ENCODE assay signal across 25 cellular contexts in genomic region chr6:138734585-138734984, GRCh38. TPM values are rescaled to one million over a fixed set of nuclear protein-coding genes. Genes with fewer than 3 reads are reported as not detected.
DNase-seq lines count a peak whose midpoint lies in the region; ATAC-seq, FAIRE-seq and TF ChIP-seq lines count a peak whose summit lies in the region.
"Had no signal": no experiment of that assay in that cellular context is flagged by ENCODE, and none has a peak within 500 bp of the region (broad histone marks: within the 10 kb centered on the region; RNA-seq: fewer than 3 reads in every experiment).

No MANE protein-coding gene starts in this region.

- H4K8ac ChIP-seq in IMR-90 (ENCODE audit: low read depth in 2 of 2, low read length in 2 of 2) = no peak overlapping the region

- no peak overlapping the region for H2BK5ac ChIP-seq in IMR-90 (ENCODE audit: low read depth, low read length, poor library complexity, severe bottlenecking)

- dilution Hi-C loops in IMR-90 (cut with HindIII; ENCODE audit: low sequenced_read_pairs, unreplicated experiment) = no loop called here
- dilution Hi-C loops in endothelial cell of umbilical vein (cut with MboI; ENCODE audit: extremely low pct_ligation_motif_present, low sequenced_read_pairs) = no loop called here

- H4K91ac ChIP-seq in IMR-90 (ENCODE audit: insufficient read depth, low read depth, low read length) = no peak overlapping the region

- H3K23ac ChIP-seq in IMR-90 (ENCODE audit: low read depth, low read length) = no peak overlapping the region

- H2AK9ac ChIP-seq in IMR-90 (replicated peaks; ENCODE audit: low read depth, low read length, poor library complexity) = no peak overlapping the region

- WGBS in HepG2 (ENCODE audit: low lambda C conversion rate) = 100% methylated on average over 1 of the region's 1 CpG
- 86% methylated on average over 1 of the region's 1 CpG for WGBS in right lobe of liver (ENCODE audit: insufficient coverage, low coverage, low lambda C conversion rate, missing lambda C conversion rate)
- no CpG with 5 or more reads among the region's 1 CpG for whole genome bisulfite sequencing in IMR-90 (ENCODE audit: extremely low coverage in 2 of 2, insufficient read length in 1 of 2), 2 experiments

- H3K36me3 ChIP-seq in HepG2 (replicated peaks in 1 of 2; ENCODE audit: control insufficient read depth in 1 of 2, insufficient read depth in 2 of 2, low read length in 2 of 2) = no peaks in the 10 kb centered on the region
- no peaks in the 10 kb centered on the region for H3K36me3 ChIP-seq in right lobe of liver
- no peaks in the 10 kb centered on the region for H3K36me3 ChIP-seq in IMR-90 (ENCODE audit: control insufficient read depth, insufficient read depth, low read length)
- H3K36me3 ChIP-seq in endothelial cell of umbilical vein (ENCODE audit: control insufficient read depth in 2 of 2, extremely low read depth in 1 of 2, insufficient read depth in 2 of 2, low read length in 2 of 2) = no peaks in the 10 kb centered on the region
- H3K36me3 ChIP-seq: BE2C, BLaER1 had no signal

- no peak overlapping the region for H3K18ac ChIP-seq in IMR-90 (ENCODE audit: low read depth, low read length)

- no peaks in the 10 kb centered on the region for H3K79me1 ChIP-seq in IMR-90 (ENCODE audit: low read depth in 1 of 2, low read length in 2 of 2)

- no peak for TF ChIP-seq RAD21 in HepG2 (CRISPR knock-in tag; IDR thresholded peaks at IDR 0.05)
- TF ChIP-seq RAD21 in IMR-90 (IDR thresholded peaks at IDR 0.05; ENCODE audit: low read length) = no peak

- TF ChIP-seq POLR2A in HepG2 (IDR thresholded peaks at IDR 0.05; ENCODE audit: insufficient read depth in 1 of 2, low read depth in 2 of 2, low read length in 2 of 2) = no peak
- TF ChIP-seq POLR2A in right lobe of liver (IDR thresholded peaks at IDR 0.05) = no peak
- TF ChIP-seq POLR2A in IMR-90 (IDR thresholded peaks at IDR 0.05; ENCODE audit: low read depth, low read length) = no peak
- no peak for TF ChIP-seq POLR2A in endothelial cell of umbilical vein (IDR thresholded peaks at IDR 0.05; ENCODE audit: low read depth, low read length)

- H3K4me3 ChIP-seq in HepG2 (replicated peaks in 1 of 3; ENCODE audit: insufficient read depth in 1 of 3, low read depth in 2 of 3, low read length in 3 of 3) = no peak overlapping the region
- H3K4me3 ChIP-seq in right lobe of liver = no peak overlapping the region
- no peak overlapping the region for H3K4me3 ChIP-seq in IMR-90 (ENCODE audit: insufficient read depth, low read depth, low read length)
- no peak overlapping the region for H3K4me3 ChIP-seq in endothelial cell of umbilical vein (replicated peaks in 1 of 3; ENCODE audit: insufficient read depth in 1 of 3, low read depth in 1 of 3, low read length in 3 of 3)
- H3K4me3 ChIP-seq: BLaER1, GM12878 had no signal

- H3K4me1 ChIP-seq in HepG2 (ENCODE audit: insufficient read depth, low read length) = peaks cover 4% of the 10 kb centered on the region; the same call in 1 of the 2 replicates
- no peaks in the 10 kb centered on the region for H3K4me1 ChIP-seq in right lobe of liver
- H3K4me1 ChIP-seq in IMR-90 (ENCODE audit: control insufficient read depth, insufficient read depth, low read length) = no peaks in the 10 kb centered on the region
- H3K4me1 ChIP-seq in endothelial cell of umbilical vein (ENCODE audit: control insufficient read depth, extremely low read depth, insufficient read depth, low read length) = no peaks in the 10 kb centered on the region
- H3K4me1 ChIP-seq: BE2C, BLaER1 had no signal

- no peak for TF ChIP-seq EP300 in HepG2 (IDR thresholded peaks at IDR 0.05; ENCODE audit: low read depth in 2 of 2, low read length in 2 of 2)
- no peak for TF ChIP-seq EP300 in HepG2 (CRISPR knock-in tag; IDR thresholded peaks at IDR 0.05; ENCODE audit: borderline replicate concordance)

- intact Hi-C loops in HepG2 (cut with micrococcal nuclease; ENCODE audit: unreplicated experiment) (no loop called here), right lobe of liver (cut with DNase I) (no loop called here), IMR-90 (cut with micrococcal nuclease) (no loop called here), endothelial cell of umbilical vein (cut with micrococcal nuclease) (no loop called here)

- no peak overlapping the region for H3K14ac ChIP-seq in IMR-90 (replicated peaks; ENCODE audit: low read depth, low read length)

- H4K20me1 ChIP-seq in HepG2 (ENCODE audit: insufficient read depth, low read length) (no peaks in the 10 kb centered on the region), IMR-90 (ENCODE audit: insufficient read depth, low read length) (no peaks in the 10 kb centered on the region), endothelial cell of umbilical vein (replicated peaks; ENCODE audit: control insufficient read depth, extremely low read depth, insufficient read depth, low read length) (no peaks in the 10 kb centered on the region)
- H4K20me1 ChIP-seq: BLaER1 had no signal

- ATAC-seq in HepG2 (no peak), right lobe of liver (no peak), IMR-90 (ENCODE audit: low read depth) (no peak), HG02759 (IDR thresholded peaks at IDR 0.05; ENCODE audit: unreplicated experiment) (no peak)
- ATAC-seq: GM12878 had no signal

- H3K27me3 ChIP-seq in HepG2 (ENCODE audit: control insufficient read depth in 1 of 2, insufficient read depth in 2 of 2, low read length in 2 of 2) (no peaks in the 10 kb centered on the region), right lobe of liver (no peaks in the 10 kb centered on the region), IMR-90 (ENCODE audit: control insufficient read depth, insufficient read depth, low read length) (no peaks in the 10 kb centered on the region), endothelial cell of umbilical vein (ENCODE audit: control insufficient read depth in 2 of 2, insufficient read depth in 2 of 2, low read length in 2 of 2) (no peaks in the 10 kb centered on the region)
- H3K27me3 ChIP-seq: BE2C, BLaER1 had no signal

- no peak overlapping the region for H3K4me2 ChIP-seq in HepG2 (ENCODE audit: low read depth, low read length)
- H3K4me2 ChIP-seq in IMR-90 (ENCODE audit: low read depth, low read length) = no peak overlapping the region
- H3K4me2 ChIP-seq in endothelial cell of umbilical vein (ENCODE audit: insufficient read depth, low read length) = no peak overlapping the region
- H3K4me2 ChIP-seq: BLaER1 had no signal

- POLR2A ChIA-PET in HepG2 (lab: Yijun Ruan, JAX) = no interaction called here
- POLR2A ChIA-PET in IMR-90 (lab: Charles Lee; ENCODE audit: unreplicated experiment) = no interaction called here
- POLR2A ChIA-PET in endothelial cell of umbilical vein (lab: Charles Lee) = no interaction called here

- no peak for TF ChIP-seq CTCF in HepG2 (CRISPR knock-in tag; IDR thresholded peaks at IDR 0.05)
- no peak for TF ChIP-seq CTCF in right lobe of liver (IDR thresholded peaks at IDR 0.05)
- TF ChIP-seq CTCF in IMR-90 (conservative IDR thresholded peaks at IDR 0.05; ENCODE audit: low read depth, low read length) = no peak
- no peak for TF ChIP-seq CTCF in endothelial cell of umbilical vein (IDR thresholded peaks at IDR 0.05; ENCODE audit: extremely low read depth in 1 of 2, insufficient read depth in 1 of 2, low read depth in 1 of 2, low read length in 2 of 2)

- no peak overlapping the region for H2AK5ac ChIP-seq in IMR-90 (ENCODE audit: low read depth, low read length)

- BruUV-seq in HepG2 (replicated peaks; lab: Mats Ljungman, UMichigan) (no TSS peak), IMR-90 (replicated peaks; lab: Mats Ljungman, UMichigan) (no TSS peak), endothelial cell of umbilical vein (replicated peaks; lab: Mats Ljungman, UMichigan) (no TSS peak)

- H2BK15ac ChIP-seq in IMR-90 (ENCODE audit: low read depth, low read length) = no peak overlapping the region

- H3K9me3 ChIP-seq in HepG2 (ENCODE audit: low read length) (no peaks in the 10 kb centered on the region), right lobe of liver (no peaks in the 10 kb centered on the region), IMR-90 (ENCODE audit: control insufficient read depth, insufficient read depth, low read length) (0 out of 2 replicates have a peak, but pooled peaks cover 1% of the 10 kb centered on the region), endothelial cell of umbilical vein (replicated peaks; ENCODE audit: control insufficient read depth, insufficient read depth, low read length) (no peaks in the 10 kb centered on the region)
- H3K9me3 ChIP-seq: BE2C had no signal

- no peak overlapping the region for H2BK20ac ChIP-seq in IMR-90 (ENCODE audit: low read depth, low read length)

- FAIRE-seq in HepG2 (lab: Jason Lieb, UNC) (no peak), endothelial cell of umbilical vein (lab: Jason Lieb, UNC) (no peak)
- FAIRE-seq: GM12878, GM12892, GM18507 had no signal

- H2AFZ ChIP-seq in HepG2 (ENCODE audit: low read length) (no peak overlapping the region), IMR-90 (replicated peaks; ENCODE audit: low read length, poor library complexity) (no peak overlapping the region), endothelial cell of umbilical vein (ENCODE audit: low read depth, low read length) (no peak overlapping the region)

- CTCF ChIA-PET in HepG2 (lab: Yijun Ruan, JAX; ENCODE audit: low intra/inter-chr PET ratio, low total read pairs) (no interaction called here), IMR-90 (lab: Yijun Ruan, JAX) (no interaction called here), endothelial cell of umbilical vein (lab: Charles Lee) (interaction anchor here (1.4 to 1.9 kb wide), 3 partner anchors 8 to 32 kb away, joined by 3 to 5 read pairs (median 4); no protein-coding TSS in a partner anchor)

- in situ Hi-C loops in HepG2 (cut with HindIII; ENCODE audit: extremely low pct_ligation_motif_present, low pct_unique_long_range_greater_than_20kb) (no loop called here), IMR-90 (cut with MboI; ENCODE audit: low sequenced_read_pairs) (no loop called here)

- no peak overlapping the region for H3K9ac ChIP-seq in HepG2 (ENCODE audit: insufficient read depth, low read depth, low read length)
- no peak overlapping the region for H3K9ac ChIP-seq in IMR-90 (ENCODE audit: low read depth, low read length)
- H3K9ac ChIP-seq in endothelial cell of umbilical vein (replicated peaks; ENCODE audit: extremely low read depth, insufficient read depth, low read length) = no peak overlapping the region
- H3K9ac ChIP-seq: BLaER1 had no signal

- no peak overlapping the region for H2BK120ac ChIP-seq in IMR-90 (ENCODE audit: low read depth, low read length)

- H3K9me1 ChIP-seq in IMR-90 (ENCODE audit: insufficient read depth, low read length) (no peaks in the 10 kb centered on the region), endothelial cell of umbilical vein (replicated peaks; ENCODE audit: control insufficient read depth, extremely low read depth, insufficient read depth, low read length) (no peaks in the 10 kb centered on the region)

- DNase-seq in HepG2 (ENCODE audit: low spot score) = no peak
- DNase-seq in right lobe of liver = no peak
- no peak for DNase-seq in IMR-90
- no peak for DNase-seq in endothelial cell of umbilical vein (ENCODE audit: low read depth, low spot score)
- DNase-seq in NCI-H146 treated with DMSO at 0.1 percent for 48 hours (lab: John Stamatoyannopoulos, UW; ENCODE audit: unreplicated experiment) = no peak
- DNase-seq: ACHN; BE2C; C1 segment of cervical spinal cord; CD4-positive, alpha-beta memory T cell; CD4-positive, CD25-positive, alpha-beta regulatory T cell; CD8-positive, alpha-beta memory T cell; COR-L47; DMS 273 treated with DMSO at 0.1 percent for 48 hours; DMS153; DMS53; DMS79; DND-41; EL; GDM1 had no signal

- no peak overlapping the region for H4K5ac ChIP-seq in IMR-90 (ENCODE audit: low read depth, low read length)

- H3K4ac ChIP-seq in IMR-90 (ENCODE audit: low read depth, low read length) = no peak overlapping the region

- H3K27ac ChIP-seq in HepG2 (ENCODE audit: extremely low read length, insufficient read depth, low read length) = no peak overlapping the region
- H3K27ac ChIP-seq in right lobe of liver = no peak overlapping the region
- H3K27ac ChIP-seq in IMR-90 (ENCODE audit: insufficient read depth, low read length) = no peak overlapping the region
- H3K27ac ChIP-seq in endothelial cell of umbilical vein (ENCODE audit: insufficient read depth, low read depth, low read length) = no peak overlapping the region
- H3K27ac ChIP-seq: 22Rv1, BLaER1 had no signal

- H3K79me2 ChIP-seq in HepG2 (ENCODE audit: insufficient read depth, low read length) (no peaks in the 10 kb centered on the region), endothelial cell of umbilical vein (ENCODE audit: control insufficient read depth, insufficient read depth, low read length) (no peaks in the 10 kb centered on the region)

- no peak overlapping the region for H3K56ac ChIP-seq in IMR-90 (ENCODE audit: extremely low read depth, insufficient read depth, low read length)

RNA-seq across cellular contexts. Expression of gene CCDC28A, which starts 39.0 kb away (rescaled TPM):
- total RNA-seq in HepG2 (2016; rRNA removed; fragmentation: Illumina TruSeq; extraction: Trizol) (15.8 and 22.8 TPM in 2 replicates), right lobe of liver (10 to 100 TPM; 14.6 to 27.1 (median 17.2) TPM), IMR-90 (2012; rRNA removed) (6.8 and 8.9 TPM in 2 replicates), endothelial cell of umbilical vein (10.5 and 12.8 TPM in 2 replicates)
- total RNA-seq in HepG2 (2016; cell fraction: cytosol; rRNA removed; fragmentation: Illumina TruSeq; extraction: Trizol; ENCODE audit: low read depth) = 4.7 and 5.9 TPM in 2 replicates
- 15.4 and 23.4 TPM in 2 replicates for total RNA-seq in HepG2 (2016; cell fraction: insoluble cytoplasmic fraction; rRNA removed; fragmentation: Illumina TruSeq; extraction: Trizol)
- 11.1 and 13.3 TPM in 2 replicates for total RNA-seq in HepG2 (2016; cell fraction: membrane; rRNA removed; fragmentation: Illumina TruSeq; extraction: Trizol)
- 9.0 and 9.6 TPM in 2 replicates for total RNA-seq in HepG2 (2016; cell fraction: nucleus; rRNA removed; fragmentation: Illumina TruSeq; extraction: Trizol)
- polyA plus RNA-seq in HepG2 (2011; rRNA removed) (11.1 and 15.8 TPM in 2 replicates), IMR-90 (2012; rRNA removed) (6.4 and 8.0 TPM in 2 replicates), endothelial cell of umbilical vein (8.3 and 11.1 TPM in 2 replicates)
- polyA plus RNA-seq in HepG2 (2011; cell fraction: cytosol; rRNA removed) = 6.9 and 10.4 TPM in 2 replicates
- polyA plus RNA-seq in HepG2 (2011; cell fraction: nucleus; rRNA removed) = 4.9 and 6.7 TPM in 2 replicates
- polyA plus RNA-seq in HepG2 (2012) = 11.8 and 14.7 TPM in 2 replicates
- polyA plus RNA-seq in HepG2 (2016; cell fraction: cytosol; fragmentation: Illumina TruSeq; extraction: Trizol; ENCODE audit: low read depth) = 5.2 and 6.9 TPM in 2 replicates
- polyA plus RNA-seq in HepG2 (2016; cell fraction: insoluble cytoplasmic fraction; fragmentation: Illumina TruSeq; extraction: Trizol; ENCODE audit: low read depth) = 20.8 and 23.9 TPM in 2 replicates
- 9.4 and 9.8 TPM in 2 replicates for polyA plus RNA-seq in HepG2 (2016; cell fraction: membrane; fragmentation: Illumina TruSeq; extraction: Trizol; ENCODE audit: low read depth)
- polyA plus RNA-seq in HepG2 (2016; cell fraction: nucleus; fragmentation: Illumina TruSeq; extraction: Trizol; ENCODE audit: insufficient read depth, low read depth) = 10.5 and 12.2 TPM in 2 replicates
- 4.6 and 5.8 TPM in 2 replicates for polyA minus RNA-seq in HepG2 (2011; rRNA and poly(A)+ RNA removed; ENCODE audit: low replicate concordance)
- polyA minus RNA-seq in HepG2 (2011; cell fraction: cytosol; rRNA and poly(A)+ RNA removed) = 4.8 and 7.3 TPM in 2 replicates
- polyA minus RNA-seq in HepG2 (2011; cell fraction: nucleus; rRNA and poly(A)+ RNA removed) = 8.2 and 9.3 TPM in 2 replicates
- 2.1 and 3.1 TPM in 2 replicates for polyA plus RNA-seq in IMR-90 (2012; cell fraction: cytosol; rRNA removed)
- 0.92 and 7.8 TPM in 2 replicates for polyA plus RNA-seq in IMR-90 (2012; cell fraction: nucleus; rRNA removed; ENCODE audit: low replicate concordance)
- 12.7 and 13.2 TPM in 2 replicates for polyA plus RNA-seq in endothelial cell of umbilical vein (2011; cell fraction: cytosol; rRNA removed)
- 7.8 and 8.7 TPM in 2 replicates for polyA plus RNA-seq in endothelial cell of umbilical vein (2011; cell fraction: nucleus; rRNA removed)
- polyA plus RNA-seq in endothelial cell of umbilical vein (2012) = 6.6 and 13.2 TPM in 2 replicates
- polyA minus RNA-seq in endothelial cell of umbilical vein = 7.2 and 11.7 TPM in 2 replicates
- 4.2 TPM for polyA minus RNA-seq in endothelial cell of umbilical vein (2011; cell fraction: cytosol; rRNA and poly(A)+ RNA removed)
- 4.4 and 6.5 TPM in 2 replicates for polyA minus RNA-seq in endothelial cell of umbilical vein (2011; cell fraction: nucleus; rRNA and poly(A)+ RNA removed)
